1 cellular context compared by ENCODE assay signal in genomic region chr19:2221250-2221831, GRCh38.
TF ChIP-seq lines count a peak whose summit lies in the region.

No MANE protein-coding gene starts in this region.

TF ChIP-seq in HepG2, 621 proteins besides CTCF, POLR2A, EP300 and RAD21:
- TF ChIP-seq TFE3 (CRISPR knock-in tag; IDR thresholded peaks at IDR 0.05) (no peak), SKIL (CRISPR knock-in tag; IDR thresholded peaks at IDR 0.05; ENCODE audit: borderline replicate concordance) (no peak), HMG20B (CRISPR knock-in tag; conservative IDR thresholded peaks at IDR 0.05) (no peak), ZSCAN25 (CRISPR knock-in tag; IDR thresholded peaks at IDR 0.05) (0 out of 2 replicates have a peak, but pooled peaks have one; percentile 33), AGO2 (optimal IDR thresholded peaks at IDR 0.05; ENCODE audit: low read depth, low read length) (peak; percentile 1), HOXA3 (CRISPR knock-in tag; IDR thresholded peaks at IDR 0.05) (0 out of 2 replicates have a peak, but pooled peaks have one; percentile 21)
TF ChIP-seq in HepG2: peak in this region for 3.
